1 cellular context compared by ENCODE assay signal in genomic region chr17:36485027-36485426, GRCh38.
TF ChIP-seq lines count a peak whose summit lies in the region.

No MANE protein-coding gene starts in this region.

TF ChIP-seq in GM12878, 131 proteins besides CTCF, POLR2A, EP300 and RAD21:
- no peak for TF ChIP-seq IKZF2 (IDR thresholded peaks at IDR 0.05)
- TF ChIP-seq WRNIP1 (IDR thresholded peaks at IDR 0.05; ENCODE audit: borderline replicate concordance, low read depth, low read length) = no peak
- TF ChIP-seq, protein P1, sequence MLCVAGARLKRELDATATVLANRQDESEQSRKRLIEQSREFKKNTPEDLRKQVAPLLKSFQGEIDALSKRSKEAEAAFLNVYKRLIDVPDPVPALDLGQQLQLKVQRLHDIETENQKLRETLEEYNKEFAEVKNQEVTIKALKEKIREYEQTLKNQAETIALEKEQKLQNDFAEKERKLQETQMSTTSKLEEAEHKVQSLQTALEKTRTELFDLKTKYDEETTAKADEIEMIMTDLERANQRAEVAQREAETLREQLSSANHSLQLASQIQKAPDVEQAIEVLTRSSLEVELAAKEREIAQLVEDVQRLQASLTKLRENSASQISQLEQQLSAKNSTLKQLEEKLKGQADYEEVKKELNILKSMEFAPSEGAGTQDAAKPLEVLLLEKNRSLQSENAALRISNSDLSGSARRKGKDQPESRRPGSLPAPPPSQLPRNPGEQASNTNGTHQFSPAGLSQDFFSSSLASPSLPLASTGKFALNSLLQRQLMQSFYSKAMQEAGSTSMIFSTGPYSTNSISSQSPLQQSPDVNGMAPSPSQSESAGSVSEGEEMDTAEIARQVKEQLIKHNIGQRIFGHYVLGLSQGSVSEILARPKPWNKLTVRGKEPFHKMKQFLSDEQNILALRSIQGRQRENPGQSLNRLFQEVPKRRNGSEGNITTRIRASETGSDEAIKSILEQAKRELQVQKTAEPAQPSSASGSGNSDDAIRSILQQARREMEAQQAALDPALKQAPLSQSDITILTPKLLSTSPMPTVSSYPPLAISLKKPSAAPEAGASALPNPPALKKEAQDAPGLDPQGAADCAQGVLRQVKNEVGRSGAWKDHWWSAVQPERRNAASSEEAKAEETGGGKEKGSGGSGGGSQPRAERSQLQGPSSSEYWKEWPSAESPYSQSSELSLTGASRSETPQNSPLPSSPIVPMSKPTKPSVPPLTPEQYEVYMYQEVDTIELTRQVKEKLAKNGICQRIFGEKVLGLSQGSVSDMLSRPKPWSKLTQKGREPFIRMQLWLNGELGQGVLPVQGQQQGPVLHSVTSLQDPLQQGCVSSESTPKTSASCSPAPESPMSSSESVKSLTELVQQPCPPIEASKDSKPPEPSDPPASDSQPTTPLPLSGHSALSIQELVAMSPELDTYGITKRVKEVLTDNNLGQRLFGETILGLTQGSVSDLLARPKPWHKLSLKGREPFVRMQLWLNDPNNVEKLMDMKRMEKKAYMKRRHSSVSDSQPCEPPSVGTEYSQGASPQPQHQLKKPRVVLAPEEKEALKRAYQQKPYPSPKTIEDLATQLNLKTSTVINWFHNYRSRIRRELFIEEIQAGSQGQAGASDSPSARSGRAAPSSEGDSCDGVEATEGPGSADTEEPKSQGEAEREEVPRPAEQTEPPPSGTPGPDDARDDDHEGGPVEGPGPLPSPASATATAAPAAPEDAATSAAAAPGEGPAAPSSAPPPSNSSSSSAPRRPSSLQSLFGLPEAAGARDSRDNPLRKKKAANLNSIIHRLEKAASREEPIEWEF (IDR thresholded peaks at IDR 0.05; ENCODE audit: insufficient replicate concordance, low read depth, low read length) = no peak
- no peak for TF ChIP-seq RBBP5 (conservative IDR thresholded peaks at IDR 0.05)
- TF ChIP-seq REST (IDR thresholded peaks at IDR 0.05; ENCODE audit: low read depth, low read length) = no peak
- no peak for TF ChIP-seq ASH2L (IDR thresholded peaks at IDR 0.05; ENCODE audit: borderline replicate concordance, low read depth)
- TF ChIP-seq NR2C1 (IDR thresholded peaks at IDR 0.05) = no peak
- TF ChIP-seq SMAD5 (IDR thresholded peaks at IDR 0.05; ENCODE audit: low read depth) = no peak
- TF ChIP-seq RELA (IDR thresholded peaks at IDR 0.05; ENCODE audit: borderline replicate concordance, partially characterized antibody) = no peak
- no peak for TF ChIP-seq IRF4 (IDR thresholded peaks at IDR 0.05; ENCODE audit: low read depth, low read length)
- no peak for TF ChIP-seq LARP7 (IDR thresholded peaks at IDR 0.05)
- TF ChIP-seq, protein P2, sequence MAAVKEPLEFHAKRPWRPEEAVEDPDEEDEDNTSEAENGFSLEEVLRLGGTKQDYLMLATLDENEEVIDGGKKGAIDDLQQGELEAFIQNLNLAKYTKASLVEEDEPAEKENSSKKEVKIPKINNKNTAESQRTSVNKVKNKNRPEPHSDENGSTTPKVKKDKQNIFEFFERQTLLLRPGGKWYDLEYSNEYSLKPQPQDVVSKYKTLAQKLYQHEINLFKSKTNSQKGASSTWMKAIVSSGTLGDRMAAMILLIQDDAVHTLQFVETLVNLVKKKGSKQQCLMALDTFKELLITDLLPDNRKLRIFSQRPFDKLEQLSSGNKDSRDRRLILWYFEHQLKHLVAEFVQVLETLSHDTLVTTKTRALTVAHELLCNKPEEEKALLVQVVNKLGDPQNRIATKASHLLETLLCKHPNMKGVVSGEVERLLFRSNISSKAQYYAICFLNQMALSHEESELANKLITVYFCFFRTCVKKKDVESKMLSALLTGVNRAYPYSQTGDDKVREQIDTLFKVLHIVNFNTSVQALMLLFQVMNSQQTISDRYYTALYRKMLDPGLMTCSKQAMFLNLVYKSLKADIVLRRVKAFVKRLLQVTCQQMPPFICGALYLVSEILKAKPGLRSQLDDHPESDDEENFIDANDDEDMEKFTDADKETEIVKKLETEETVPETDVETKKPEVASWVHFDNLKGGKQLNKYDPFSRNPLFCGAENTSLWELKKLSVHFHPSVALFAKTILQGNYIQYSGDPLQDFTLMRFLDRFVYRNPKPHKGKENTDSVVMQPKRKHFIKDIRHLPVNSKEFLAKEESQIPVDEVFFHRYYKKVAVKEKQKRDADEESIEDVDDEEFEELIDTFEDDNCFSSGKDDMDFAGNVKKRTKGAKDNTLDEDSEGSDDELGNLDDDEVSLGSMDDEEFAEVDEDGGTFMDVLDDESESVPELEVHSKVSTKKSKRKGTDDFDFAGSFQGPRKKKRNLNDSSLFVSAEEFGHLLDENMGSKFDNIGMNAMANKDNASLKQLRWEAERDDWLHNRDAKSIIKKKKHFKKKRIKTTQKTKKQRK (IDR thresholded peaks at IDR 0.05; ENCODE audit: low read depth, low read length) = no peak
- TF ChIP-seq CHD1 (IDR thresholded peaks at IDR 0.05; ENCODE audit: low read depth, low read length) = no peak
- no peak for TF ChIP-seq ETV6 (conservative IDR thresholded peaks at IDR 0.05 in 1 of 2, IDR thresholded peaks at IDR 0.05 in 1 of 2; ENCODE audit: borderline replicate concordance in 1 of 2, low read depth in 1 of 2)
- TF ChIP-seq, protein P3, sequence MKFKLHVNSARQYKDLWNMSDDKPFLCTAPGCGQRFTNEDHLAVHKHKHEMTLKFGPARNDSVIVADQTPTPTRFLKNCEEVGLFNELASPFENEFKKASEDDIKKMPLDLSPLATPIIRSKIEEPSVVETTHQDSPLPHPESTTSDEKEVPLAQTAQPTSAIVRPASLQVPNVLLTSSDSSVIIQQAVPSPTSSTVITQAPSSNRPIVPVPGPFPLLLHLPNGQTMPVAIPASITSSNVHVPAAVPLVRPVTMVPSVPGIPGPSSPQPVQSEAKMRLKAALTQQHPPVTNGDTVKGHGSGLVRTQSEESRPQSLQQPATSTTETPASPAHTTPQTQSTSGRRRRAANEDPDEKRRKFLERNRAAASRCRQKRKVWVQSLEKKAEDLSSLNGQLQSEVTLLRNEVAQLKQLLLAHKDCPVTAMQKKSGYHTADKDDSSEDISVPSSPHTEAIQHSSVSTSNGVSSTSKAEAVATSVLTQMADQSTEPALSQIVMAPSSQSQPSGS (IDR thresholded peaks at IDR 0.05; ENCODE audit: low read length) = no peak
- TF ChIP-seq SMARCA5 (IDR thresholded peaks at IDR 0.05) = no peak
- no peak for TF ChIP-seq HDAC2 (IDR thresholded peaks at IDR 0.05)
